In the genomic region with DNA sequence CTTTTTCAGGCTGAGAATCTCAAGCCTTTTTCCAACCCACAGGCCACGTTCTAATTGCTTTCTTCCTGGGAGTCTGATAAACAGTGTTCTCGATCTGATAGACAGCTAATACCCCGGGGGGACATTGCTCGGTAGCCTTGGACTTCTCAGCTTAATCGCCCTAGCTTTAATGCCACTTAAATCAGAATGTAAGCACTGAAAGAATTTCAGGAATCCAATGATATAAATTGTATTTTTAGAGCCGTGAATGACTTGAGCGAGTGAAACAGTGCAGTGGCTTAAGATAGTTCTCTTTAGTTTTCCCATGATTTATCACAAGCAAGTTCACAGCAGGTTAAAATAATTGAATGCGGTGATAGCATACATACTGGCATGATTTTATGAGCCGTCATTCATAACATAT, we compare ENCODE assay signal across 15 cellular contexts.
DNase-seq lines count a peak whose midpoint lies in the region; ATAC-seq and TF ChIP-seq lines count a peak whose summit lies in the region.
"Had no signal": no experiment of that assay in that cellular context is flagged by ENCODE, and none has a peak within 500 bp of the region (broad histone marks: within the 10 kb centered on the region; RNA-seq: fewer than 3 reads in every experiment).

No MANE protein-coding gene starts in this region.

- no peaks in the 10 kb centered on the region for H3K9me3 ChIP-seq in heart right ventricle

- in situ Hi-C loops in Caki2 (cut with HindIII; ENCODE audit: low pct_unique_long_range_greater_than_20kb, low sequenced_read_pairs) = no loop called here

- H3K36me3 ChIP-seq in heart right ventricle = no peaks in the 10 kb centered on the region

- H3K27ac ChIP-seq in heart right ventricle = peak overlapping the region; percentile 19 to 86 (median 72)

- H3K4me1 ChIP-seq in heart right ventricle = peaks cover 0 to 11% (median 0%) of the 10 kb centered on the region in 9 donors

- no peak for TF ChIP-seq CTCF in heart right ventricle (IDR thresholded peaks at IDR 0.05)

- H3K27me3 ChIP-seq in heart right ventricle = no peaks in the 10 kb centered on the region

- peak overlapping the region in 9 of 10 donors; percentile 6 to 48 (median 23) for H3K4me3 ChIP-seq in heart right ventricle

- peak; percentile 65 for DNase-seq in Caki2 (ENCODE audit: low read depth)
- DNase-seq in amniotic epithelial cell (ENCODE audit: low read depth) = peak; percentile 27
- no peak for DNase-seq in heart right ventricle
- peak; percentile 45 for DNase-seq in renal cortical epithelial cell (ENCODE audit: low read depth)
- DNase-seq in stimulated activated CD4-positive, alpha-beta T cell treated with anti-CD3 and anti-CD28 coated beads, Interleukin-4, amount 100 ng/mL, for 1 hour = no peak
- DNase-seq in NCI-H2107 treated with DMSO at 0.1 percent for 48 hours (lab: John Stamatoyannopoulos, UW; ENCODE audit: unreplicated experiment) = no peak
- no peak for DNase-seq in NCI-H1694 treated with DMSO at 0.1 percent for 48 hours (lab: John Stamatoyannopoulos, UW)
- DNase-seq: activated CD4-positive, alpha-beta T cell treated with anti-CD3 and anti-CD28 coated beads for 1 hour; DMS79 treated with DMSO at 0.1 percent for 48 hours; effector CD4-positive, alpha-beta T cell; NCI-H1417 treated with DMSO at 0.1 percent for 48 hours; NCI-H524; T-helper 1 cell had no signal

- ATAC-seq in heart right ventricle = peak in 7 of 8 donors; percentile 9 to 65 (median 47)
- no peak for ATAC-seq in GM21786 (IDR thresholded peaks at IDR 0.05; ENCODE audit: unreplicated experiment)
- ATAC-seq: Panc1 had no signal

- 14 to 15% methylated on average over 9 of the region's 9 CpGs for WGBS in heart right ventricle, 2 donors

- intact Hi-C loops in heart right ventricle (cut with DNase I) = loop anchor here (2.0 to 10.0 kb wide), 10 partner anchors 73 to 455 kb away; a partner anchor contains a TSS

Comparison
In these comparisons a context has a peak if more than half of its experiments do, and no peak if none do; other contexts are left out.
1. DNase-seq: peak in Caki2 (single experiment), amniotic epithelial cell (single experiment) and renal cortical epithelial cell (single experiment); none in heart right ventricle (0 of 2), stimulated activated CD4-positive, alpha-beta T cell treated with anti-CD3 and anti-CD28 coated beads, Interleukin-4, amount 100 ng/mL, for 1 hour (single experiment), NCI-H2107 treated with DMSO at 0.1 percent for 48 hours (single experiment) and NCI-H1694 treated with DMSO at 0.1 percent for 48 hours (single experiment).